Comparison of ENCODE assay signal across 21 cellular contexts in the genomic region with DNA sequence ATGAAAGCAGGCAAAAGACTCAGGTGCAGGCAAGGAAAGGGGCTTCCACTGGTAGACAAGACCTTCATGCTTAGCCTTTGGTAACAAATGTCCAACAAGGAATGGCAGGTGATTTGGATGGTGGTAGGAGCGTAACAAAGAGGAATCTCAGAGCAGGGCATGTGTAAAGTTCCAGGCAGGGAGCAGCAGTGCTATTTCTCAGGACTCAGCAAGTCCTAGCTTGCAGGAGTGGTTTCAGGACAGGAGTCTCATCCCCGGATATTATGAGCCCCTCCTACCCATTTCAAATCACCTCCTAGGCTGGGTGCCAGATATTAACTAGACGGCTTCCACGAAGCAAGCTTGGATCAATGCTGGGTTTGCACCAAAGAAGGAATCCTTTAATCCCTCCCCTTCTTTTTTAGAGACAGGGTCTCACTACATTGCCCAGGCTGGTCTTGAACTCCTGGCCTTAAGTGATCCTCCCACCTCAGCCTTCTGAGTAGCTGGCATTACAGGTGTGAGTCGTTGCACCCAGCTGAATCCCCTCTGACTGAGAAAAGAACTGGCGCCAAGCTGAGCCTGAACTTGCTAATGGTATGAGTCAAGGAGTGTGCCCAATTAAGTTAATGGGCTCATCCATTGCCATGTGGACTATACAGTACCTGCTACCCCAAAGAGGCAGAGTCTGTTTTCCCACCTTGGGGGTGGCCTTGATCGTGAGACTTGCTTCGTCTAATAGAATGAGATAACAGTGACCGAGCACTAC.
DNase-seq lines count a peak whose midpoint lies in the region; ATAC-seq, FAIRE-seq and TF ChIP-seq lines count a peak whose summit lies in the region.
"Had no signal": no experiment of that assay in that cellular context is flagged by ENCODE, and none has a peak within 500 bp of the region (broad histone marks: within the 10 kb centered on the region; RNA-seq: fewer than 3 reads in every experiment).

No MANE protein-coding gene starts in this region.

- H4K8ac ChIP-seq in H1 (ENCODE audit: extremely low read depth, insufficient read depth, low read length), result no peak overlapping the region

- no peak overlapping the region for H3K14ac ChIP-seq in H1 (ENCODE audit: insufficient read length)

- no peak for TF ChIP-seq EP300 in H1 (IDR thresholded peaks at IDR 0.05; ENCODE audit: borderline replicate concordance in 1 of 2, low read depth in 2 of 2, low read length in 2 of 2)

- H2AFZ ChIP-seq in H1 (ENCODE audit: low read length), result no peak overlapping the region

- intact Hi-C loops in activated naive CD4-positive, alpha-beta T cell treated with anti-CD3 and anti-CD28 coated beads for 36 hours (cut with micrococcal nuclease), result no loop called here

- H3K9me3 ChIP-seq in SJSA1 (replicated peaks), result 0 out of 2 replicates have a peak, but pooled peaks cover 4% of the 10 kb centered on the region
- peaks cover 0 to 6% of the 10 kb centered on the region in 2 experiments; a peak in 1 of 4 replicates for H3K9me3 ChIP-seq in H1 (ENCODE audit: insufficient read depth in 2 of 2, low read depth in 1 of 2, low read length in 1 of 2)
- H3K9me3 ChIP-seq in SJCRH30 (replicated peaks), result no peaks in the 10 kb centered on the region
- H3K9me3 ChIP-seq: upper lobe of left lung had no signal

- H3K27me3 Mint-ChIP-seq in activated naive CD4-positive, alpha-beta T cell treated with anti-CD3 and anti-CD28 coated beads for 36 hours (ENCODE audit: low read depth), result no peaks in the 10 kb centered on the region
- peaks cover 49% of the 10 kb centered on the region for H3K27me3 Mint-ChIP-seq in stimulated activated memory B cell treated with anti-CD40 and anti-IgM and Interleukin-4, amounts not matched to agents 10 μg/mL and 1 μg/mL and 100 μg/mL, for 72 hours
- H3K27me3 Mint-ChIP-seq: activated CD8-positive, alpha-beta memory T cell treated with anti-CD3 and anti-CD28 coated beads, Interleukin-2, amount 10 ng/mL, durations not matched to agents 7 days and 5 days; stimulated activated naive CD8-positive, alpha-beta T cell treated with anti-CD3 and anti-CD28 coated beads, Interleukin-15, Interleukin-2, amounts not matched to agents 100 ng/mL and 50 ng/mL, for 24 hours; T-cell had no signal

- 87% methylated on average over 9 of the region's 9 CpGs; no CpG with 5 or more reads in 1 of the 2 experiments for WGBS in H1 (ENCODE audit: extremely low coverage in 1 of 2, insufficient coverage in 1 of 2, insufficient read length in 1 of 2, insufficient replicate concordance in 2 of 2, low coverage in 1 of 2, low lambda C conversion rate in 2 of 2, missing lambda C conversion rate in 1 of 2), 2 experiments

- H3K9me3 Mint-ChIP-seq in activated naive CD4-positive, alpha-beta T cell treated with anti-CD3 and anti-CD28 coated beads for 36 hours, result peaks cover 6% of the 10 kb centered on the region
- peaks cover 4 to 11% of the 10 kb centered on the region in 2 donors for H3K9me3 Mint-ChIP-seq in activated naive CD4-positive, alpha-beta T cell treated with anti-CD3 and anti-CD28 coated beads, Interleukin-2, amount 50 U/mL, for 72 hours
- peaks cover 5% of the 10 kb centered on the region for H3K9me3 Mint-ChIP-seq in stimulated activated memory B cell treated with anti-CD40 and anti-IgM and Interleukin-4, amounts not matched to agents 10 μg/mL and 1 μg/mL and 100 μg/mL, for 72 hours
- H3K9me3 Mint-ChIP-seq: T-cell had no signal

- H3K79me1 ChIP-seq in H1 (ENCODE audit: low read depth, low read length), result no peaks in the 10 kb centered on the region

- H3K4me1 ChIP-seq in SJSA1 (replicated peaks) (peaks cover 69% of the 10 kb centered on the region), H1 (replicated peaks in 1 of 4; ENCODE audit: control insufficient read depth in 3 of 4, insufficient read depth in 4 of 4, low read length in 3 of 4) (peaks cover 0 to 10% (median 7%) of the 10 kb centered on the region in 4 experiments; a peak in 3 of 7 replicates), SJCRH30 (peaks cover 6% of the 10 kb centered on the region; the same call in 1 of the 2 replicates)
- H3K4me1 ChIP-seq: upper lobe of left lung had no signal

- H4K5ac ChIP-seq in H1 (ENCODE audit: insufficient read length, low read depth, low read length), result no peak overlapping the region

- H3K4me1 Mint-ChIP-seq in activated naive CD4-positive, alpha-beta T cell treated with anti-CD3 and anti-CD28 coated beads for 36 hours (ENCODE audit: low read depth), result peaks cover 56% of the 10 kb centered on the region
- H3K4me1 Mint-ChIP-seq in stimulated activated memory B cell treated with anti-CD40 and anti-IgM and Interleukin-4, amounts not matched to agents 10 μg/mL and 1 μg/mL and 100 μg/mL, for 72 hours, result peaks cover 46% of the 10 kb centered on the region

- no peak overlapping the region for H3K56ac ChIP-seq in H1 (replicated peaks; ENCODE audit: insufficient read length, low read depth, low read length)

- no peaks in the 10 kb centered on the region for H3K36me3 ChIP-seq in SJSA1
- no peaks in the 10 kb centered on the region; a peak in 1 of 8 replicates for H3K36me3 ChIP-seq in H1 (ENCODE audit: control insufficient read depth in 2 of 4, insufficient read depth in 4 of 4, low read length in 3 of 4)
- no peaks in the 10 kb centered on the region for H3K36me3 ChIP-seq in SJCRH30
- H3K36me3 ChIP-seq: upper lobe of left lung, WERI-Rb-1 had no signal

- H2BK5ac ChIP-seq in H1 (ENCODE audit: low read depth, low read length), result no peak overlapping the region

- no peaks in the 10 kb centered on the region for H3K23me2 ChIP-seq in H1 (ENCODE audit: low read depth, low read length)

- no peak overlapping the region for H3K4ac ChIP-seq in H1 (replicated peaks; ENCODE audit: insufficient read length, low read depth, low read length)

- H2BK20ac ChIP-seq in H1 (ENCODE audit: low read length), result no peak overlapping the region

- H3K23ac ChIP-seq in H1 (ENCODE audit: insufficient read length), result no peak overlapping the region

- H2BK120ac ChIP-seq in H1 (replicated peaks; ENCODE audit: low read depth, low read length), result peak overlapping the region; percentile 18

- H2BK12ac ChIP-seq in H1 (ENCODE audit: low read depth, low read length), result 0 out of 2 replicates have a peak overlapping the region, but pooled peaks have one; percentile 40

- no peak for TF ChIP-seq RAD21 in H1 (IDR thresholded peaks at IDR 0.05 in 1 of 2, conservative IDR thresholded peaks at IDR 0.05 in 1 of 2; ENCODE audit: low read depth in 2 of 2, low read length in 2 of 2)

- H3K4me2 ChIP-seq in H1 (ENCODE audit: insufficient read depth in 1 of 2, low read depth in 2 of 2, low read length in 2 of 2), result no peak overlapping the region

- no peaks in the 10 kb centered on the region for H3K79me2 ChIP-seq in H1 (ENCODE audit: control insufficient read depth in 1 of 2, insufficient read depth in 2 of 2, low read length in 2 of 2)

- TF ChIP-seq CTCF in H1 (IDR thresholded peaks at IDR 0.05; ENCODE audit: control extremely low read depth in 1 of 3, insufficient read depth in 1 of 3, low read depth in 1 of 3, low read length in 3 of 3), result no peak

- POLR2A ChIA-PET in H1 (lab: Charles Lee; ENCODE audit: partially characterized antibody), result no interaction called here

- ATAC-seq in activated naive CD4-positive, alpha-beta T cell treated with anti-CD3 and anti-CD28 coated beads, Interleukin-2, amount 50 U/mL, for 72 hours, result no peak
- ATAC-seq in stimulated activated memory B cell treated with anti-CD40 and anti-IgM and Interleukin-4, amounts not matched to agents 10 μg/mL and 1 μg/mL and 100 μg/mL, for 72 hours, result no peak
- ATAC-seq: activated CD8-positive, alpha-beta memory T cell treated with anti-CD3 and anti-CD28 coated beads, Interleukin-2, amount 10 ng/mL, durations not matched to agents 7 days and 5 days; left cardiac atrium; T-cell had no signal

- H3K4me3 Mint-ChIP-seq in activated naive CD4-positive, alpha-beta T cell treated with anti-CD3 and anti-CD28 coated beads for 36 hours, result no peak overlapping the region
- no peak overlapping the region for H3K4me3 Mint-ChIP-seq in stimulated activated memory B cell treated with anti-CD40 and anti-IgM and Interleukin-4, amounts not matched to agents 10 μg/mL and 1 μg/mL and 100 μg/mL, for 72 hours
- H3K4me3 Mint-ChIP-seq: activated CD8-positive, alpha-beta memory T cell treated with anti-CD3 and anti-CD28 coated beads, Interleukin-2, amount 10 ng/mL, durations not matched to agents 7 days and 5 days; IgD-negative memory B cell; mesothelial cell of epicardium; T-cell had no signal

- no peak for FAIRE-seq in H1 (lab: Jason Lieb, UNC)
- FAIRE-seq: H54 had no signal

- H3K4me3 ChIP-seq in SJSA1 (no peak overlapping the region), H1 (ENCODE audit: extremely low read depth in 1 of 4, insufficient read depth in 2 of 4, low read depth in 3 of 4, low read length in 4 of 4) (no peak overlapping the region), SJCRH30 (no peak overlapping the region)
- H3K4me3 ChIP-seq: upper lobe of left lung had no signal

- H4K20me1 ChIP-seq in H1 (replicated peaks in 1 of 2; ENCODE audit: control insufficient read depth in 1 of 2, insufficient read depth in 2 of 2, low read length in 2 of 2), result no peaks in the 10 kb centered on the region

- H2BK15ac ChIP-seq in H1 (ENCODE audit: low read length), result no peak overlapping the region

- peak overlapping the region; percentile 16; the same call in 1 of the 2 replicates for H2AK5ac ChIP-seq in H1 (ENCODE audit: low read depth, low read length)

- H3K27me3 ChIP-seq in SJSA1 (replicated peaks), result no peaks in the 10 kb centered on the region
- H3K27me3 ChIP-seq in H1 (replicated peaks in 1 of 4; ENCODE audit: control insufficient read depth in 3 of 4, extremely low read depth in 1 of 4, insufficient read depth in 3 of 4, low read length in 3 of 4), result no peaks in the 10 kb centered on the region
- H3K27me3 ChIP-seq in SJCRH30, result no peaks in the 10 kb centered on the region
- H3K27me3 ChIP-seq: upper lobe of left lung had no signal

- no peaks in the 10 kb centered on the region for H3K36me3 Mint-ChIP-seq in activated naive CD4-positive, alpha-beta T cell treated with anti-CD3 and anti-CD28 coated beads for 36 hours (ENCODE audit: low read depth)
- H3K36me3 Mint-ChIP-seq in activated naive CD4-positive, alpha-beta T cell treated with anti-CD3 and anti-CD28 coated beads, Interleukin-2, amount 50 U/mL, for 72 hours, result peaks cover 21 to 30% of the 10 kb centered on the region in 2 donors
- no peaks in the 10 kb centered on the region for H3K36me3 Mint-ChIP-seq in stimulated activated memory B cell treated with anti-CD40 and anti-IgM and Interleukin-4, amounts not matched to agents 10 μg/mL and 1 μg/mL and 100 μg/mL, for 72 hours
- H3K36me3 Mint-ChIP-seq: mesothelial cell of epicardium, T-cell had no signal

- no peak overlapping the region for H4K91ac ChIP-seq in H1 (replicated peaks; ENCODE audit: insufficient read length, low read length)

- H3K18ac ChIP-seq in H1 (ENCODE audit: extremely low read depth, low read length), result no peak overlapping the region

- H3K27ac ChIP-seq in SJSA1 (peak overlapping the region; percentile 46), H1 (ENCODE audit: low read depth, low read length) (no peak overlapping the region), SJCRH30 (no peak overlapping the region)
- H3K27ac ChIP-seq: WERI-Rb-1 had no signal

- peak overlapping the region; percentile 28 for H3K27ac Mint-ChIP-seq in activated naive CD4-positive, alpha-beta T cell treated with anti-CD3 and anti-CD28 coated beads for 36 hours
- H3K27ac Mint-ChIP-seq in activated naive CD4-positive, alpha-beta T cell treated with anti-CD3 and anti-CD28 coated beads, Interleukin-2, amount 50 U/mL, for 72 hours, result peak overlapping the region in 1 of 2 donors; percentile 45
- H3K27ac Mint-ChIP-seq in stimulated activated memory B cell treated with anti-CD40 and anti-IgM and Interleukin-4, amounts not matched to agents 10 μg/mL and 1 μg/mL and 100 μg/mL, for 72 hours, result peak overlapping the region; percentile 54
- H3K27ac Mint-ChIP-seq: activated CD8-positive, alpha-beta memory T cell treated with anti-CD3 and anti-CD28 coated beads, Interleukin-2, amount 10 ng/mL, durations not matched to agents 7 days and 5 days; mesothelial cell of epicardium had no signal

- TF ChIP-seq POLR2A in H1 (IDR thresholded peaks at IDR 0.05; ENCODE audit: control extremely low read depth in 1 of 2, low read depth in 2 of 2, low read length in 2 of 2), result no peak

- CTCF ChIA-PET in activated naive CD4-positive, alpha-beta T cell treated with anti-CD3 and anti-CD28 coated beads for 36 hours (lab: Charles Lee), result interaction anchor here (0.6 to 2.8 kb wide), 6 partner anchors 12 to 158 kb away, joined by 3 to 12 read pairs (median 4); no protein-coding TSS in a partner anchor
- CTCF ChIA-PET in H1 (lab: Charles Lee; ENCODE audit: partially characterized antibody), result interaction anchor here (0.8 to 0.9 kb wide), 3 partner anchors 8 to 49 kb away, joined by 3 to 4 read pairs (median 3); no protein-coding TSS in a partner anchor

- no peak overlapping the region for H3K9ac ChIP-seq in H1 (replicated peaks in 1 of 4; ENCODE audit: extremely low read depth in 1 of 4, low read depth in 3 of 4, low read length in 3 of 4)

- peak; percentile 63 for DNase-seq in activated naive CD4-positive, alpha-beta T cell treated with anti-CD3 and anti-CD28 coated beads for 36 hours
- DNase-seq in activated naive CD4-positive, alpha-beta T cell treated with anti-CD3 and anti-CD28 coated beads, Interleukin-2, amount 50 U/mL, for 72 hours (ENCODE audit: low spot score in 2 of 2), result no peak
- DNase-seq in SJSA1 (ENCODE audit: low read depth in 1 of 2, low spot score in 2 of 2) (peak in 1 of 2 experiments; percentile 24), H1 (ENCODE audit: low read depth in 1 of 2, low spot score in 2 of 2) (no peak), NCI-H1105 (lab: John Stamatoyannopoulos, UW) (no peak), SJCRH30 (no peak), HuH-7.5 (ENCODE audit: low spot score) (no peak)
- DNase-seq: activated CD8-positive, alpha-beta memory T cell treated with anti-CD3 and anti-CD28 coated beads, Interleukin-2, amount 10 ng/mL, durations not matched to agents 7 days and 5 days; left cardiac atrium; NCI-H187; NCI-H446; retina; Right ventricle myocardium superior; T-cell; upper lobe of left lung; WERI-Rb-1 had no signal
